Comparison of ENCODE assay signal across 17 cellular contexts in genomic region chr11:120225372-120225909, GRCh38. TPM values are rescaled to one million over a fixed set of nuclear protein-coding genes. Genes with fewer than 3 reads are reported as not detected.
DNase-seq lines count a peak whose midpoint lies in the region; ATAC-seq and TF ChIP-seq lines count a peak whose summit lies in the region.
"Had no signal": no experiment of that assay in that cellular context is flagged by ENCODE, and none has a peak within 500 bp of the region (broad histone marks: within the 10 kb centered on the region; RNA-seq: fewer than 3 reads in every experiment).

No MANE protein-coding gene starts in this region.

- DNase-seq in body of pancreas (no peak), left ventricle myocardium inferior (no peak), pons (ENCODE audit: low spot score) (no peak), caudate nucleus (lab: John Stamatoyannopoulos, UW) (no peak)
- DNase-seq: activated naive CD4-positive, alpha-beta T cell treated with Interleukin-2 at 50 U/mL for 16 hours; CD4-positive, alpha-beta memory T cell; mesendoderm; stimulated activated CD4-positive, alpha-beta T cell treated with anti-CD3 and anti-CD28 coated beads, Interleukin-1b, Interleukin-23, amount 100 ng/mL, for 48 hours; WERI-Rb-1 had no signal

- ATAC-seq in body of pancreas (peak; percentile 10), GM21515 (IDR thresholded peaks at IDR 0.05; ENCODE audit: unreplicated experiment) (no peak), HG03039 (IDR thresholded peaks at IDR 0.05; ENCODE audit: unreplicated experiment) (no peak)

- WGBS in body of pancreas, 2 donors: 69 to 74% methylated on average over 9 to 14 of the region's 14 CpGs
- 52% methylated on average over 14 of the region's 14 CpGs for WGBS in urinary bladder

- H3K36me3 ChIP-seq in body of pancreas (replicated peaks in 1 of 2; ENCODE audit: insufficient read depth in 1 of 2, low read depth in 2 of 2) (no peaks in the 10 kb centered on the region), left ventricle myocardium inferior (peaks cover 4% of the 10 kb centered on the region), neutrophil (no peaks in the 10 kb centered on the region), urinary bladder (ENCODE audit: insufficient read depth) (no peaks in the 10 kb centered on the region)
- H3K36me3 ChIP-seq: WERI-Rb-1 had no signal

- no peak overlapping the region for H3K4me3 ChIP-seq in body of pancreas
- H3K4me3 ChIP-seq in left ventricle myocardium inferior: peak overlapping the region; percentile 37
- peak overlapping the region; percentile 17 to 29 for H3K4me3 ChIP-seq in neutrophil (ENCODE audit: low read depth in 1 of 2, low read length in 1 of 2)
- H3K4me3 ChIP-seq in urinary bladder (ENCODE audit: low read depth, low read length): no peak overlapping the region
- H3K4me3 ChIP-seq: SK-N-MC had no signal

- no peak for TF ChIP-seq CTCF in body of pancreas (IDR thresholded peaks at IDR 0.05)
- TF ChIP-seq CTCF in left ventricle myocardium inferior (IDR thresholded peaks at IDR 0.05; ENCODE audit: borderline replicate concordance): no peak
- TF ChIP-seq CTCF in neutrophil (IDR thresholded peaks at IDR 0.05): no peak

- H3K4me1 ChIP-seq in body of pancreas (peaks cover 15% of the 10 kb centered on the region), left ventricle myocardium inferior (peaks cover 63% of the 10 kb centered on the region), neutrophil (ENCODE audit: control insufficient read depth in 1 of 2, insufficient read depth in 1 of 2, low read depth in 1 of 2, low read length in 1 of 2) (peaks cover 30 to 31% of the 10 kb centered on the region in 2 experiments), urinary bladder (ENCODE audit: insufficient read depth) (peaks cover 2% of the 10 kb centered on the region)

- intact Hi-C loops in body of pancreas (cut with DNase I) (no loop called here), left ventricle myocardium inferior (cut with micrococcal nuclease) (no loop called here)

- H3K27me3 ChIP-seq in body of pancreas (no peaks in the 10 kb centered on the region), left ventricle myocardium inferior (ENCODE audit: low read depth) (peaks cover 4% of the 10 kb centered on the region), neutrophil (no peaks in the 10 kb centered on the region)

- H3K9me3 ChIP-seq in body of pancreas: no peaks in the 10 kb centered on the region
- H3K9me3 ChIP-seq in left ventricle myocardium inferior (replicated peaks): no peaks in the 10 kb centered on the region
- no peaks in the 10 kb centered on the region for H3K9me3 ChIP-seq in neutrophil

- H3K27ac ChIP-seq in body of pancreas (peak overlapping the region in 1 of 4 donors; percentile 20), left ventricle myocardium inferior (replicated peaks) (peak overlapping the region; percentile 88), neutrophil (no peak overlapping the region), urinary bladder (ENCODE audit: low read depth) (peak overlapping the region; percentile 81), caudate nucleus (ENCODE audit: low read depth, low read length) (no peak overlapping the region)
- H3K27ac ChIP-seq: SK-N-MC, WERI-Rb-1 had no signal

- no peak for TF ChIP-seq POLR2A in body of pancreas (IDR thresholded peaks at IDR 0.05)

RNA-seq across cellular contexts. Expression of gene POU2F3, which starts 14.5 kb away (rescaled TPM):
- total RNA-seq in body of pancreas (under 1 TPM in 1 of 2 donors, not detected in 1; 0.26 TPM), left ventricle myocardium inferior (not detected), urinary bladder (0.58 TPM)
- polyA plus RNA-seq in urinary bladder: 0.44 TPM
- total RNA-seq: CD4-positive, alpha-beta memory T cell; Daoy; HT1080; progenitor cell of endocrine pancreas had no signal
- polyA plus RNA-seq: CD4-positive, alpha-beta memory T cell had no signal

RNA-seq across cellular contexts. Expression of gene OAF, which starts 14.6 kb away (rescaled TPM):
- 10 to 100 TPM; 53.7 to 67.7 TPM for total RNA-seq in body of pancreas
- 23.7 TPM for total RNA-seq in left ventricle myocardium inferior
- 25.5 TPM for total RNA-seq in urinary bladder
- 50.2 TPM for polyA plus RNA-seq in urinary bladder

Comparison
In these comparisons a context has a peak if more than half of its experiments do, and no peak if none do; other contexts are left out.
1. H3K27ac ChIP-seq: peak in left ventricle myocardium inferior (single experiment) and urinary bladder (single experiment); none in neutrophil (single experiment) and caudate nucleus (single experiment).
2. H3K4me3 ChIP-seq: peak in left ventricle myocardium inferior (single experiment) and neutrophil (2 of 2); none in body of pancreas (0 of 2) and urinary bladder (single experiment).